In genomic region chr13:105974380-105974779, GRCh38 we compare ENCODE assay signal across 8 cellular contexts.
"Had no signal": no experiment of that assay in that cellular context is flagged by ENCODE, and none has a peak within 500 bp of the region (broad histone marks: within the 10 kb centered on the region; RNA-seq: fewer than 3 reads in every experiment).

No MANE protein-coding gene starts in this region.

- H3K27ac ChIP-seq: HL-60, KMS-11 had no signal

- DNase-seq: IMR-90, KBM-7, KG1 had no signal

- ATAC-seq: HepG2, K562 had no signal

- FAIRE-seq: HepG2, HTR-8/SVneo, K562 had no signal

- H3K4me3 ChIP-seq: K562 had no signal

- H3K9ac ChIP-seq: KMS-11 had no signal

- H3K4me2 ChIP-seq: KMS-11 had no signal
